10 cellular contexts compared by ENCODE assay signal in genomic region chr3:114745322-114746240, GRCh38.
DNase-seq lines count a peak whose midpoint lies in the region; ATAC-seq and TF ChIP-seq lines count a peak whose summit lies in the region.
"Had no signal": no experiment of that assay in that cellular context is flagged by ENCODE, and none has a peak within 500 bp of the region (broad histone marks: within the 10 kb centered on the region; RNA-seq: fewer than 3 reads in every experiment).

No MANE protein-coding gene starts in this region.

- H3K4me1 Mint-ChIP-seq in activated CD4-positive, alpha-beta T cell treated with anti-CD3 and anti-CD28 coated beads for 36 hours, result peaks cover 12% of the 10 kb centered on the region
- H3K4me1 Mint-ChIP-seq: WTC11 had no signal

- H3K4me2 ChIP-seq in osteoblast (ENCODE audit: insufficient read depth, low read length) (peak overlapping the region; percentile 93), OCI-LY7 (ENCODE audit: low read length) (no peak overlapping the region)

- POLR2A ChIA-PET in OCI-LY7 (lab: Charles Lee), result no interaction called here
- POLR2A ChIA-PET in activated CD4-positive, alpha-beta T cell treated with anti-CD3 and anti-CD28 coated beads for 36 hours (lab: Charles Lee), result no interaction called here

- H3K27ac ChIP-seq in osteoblast (ENCODE audit: low read depth, low read length) (peak overlapping the region; percentile 84), OCI-LY7 (ENCODE audit: low read depth, low read length, poor library complexity, severe bottlenecking) (no peak overlapping the region)

- BruUV-seq in OCI-LY7 (replicated peaks; lab: Mats Ljungman, UMichigan), result no TSS peak

- H3K27me3 Mint-ChIP-seq in activated CD4-positive, alpha-beta T cell treated with anti-CD3 and anti-CD28 coated beads for 36 hours, result no peaks in the 10 kb centered on the region

- no peaks in the 10 kb centered on the region for H3K9me2 ChIP-seq in OCI-LY7 (ENCODE audit: insufficient read depth, low read length)

- no peaks in the 10 kb centered on the region for H3K9me3 Mint-ChIP-seq in activated CD4-positive, alpha-beta T cell treated with anti-CD3 and anti-CD28 coated beads for 36 hours (ENCODE audit: low read depth)
- H3K9me3 Mint-ChIP-seq: WTC11 had no signal

- no peak overlapping the region for H3K27ac Mint-ChIP-seq in activated CD4-positive, alpha-beta T cell treated with anti-CD3 and anti-CD28 coated beads for 36 hours
- H3K27ac Mint-ChIP-seq: WTC11 had no signal

- H4K20me1 ChIP-seq in osteoblast (ENCODE audit: insufficient read depth, low read length) (no peaks in the 10 kb centered on the region), OCI-LY7 (ENCODE audit: insufficient read depth, low read length) (no peaks in the 10 kb centered on the region)

- DNase-seq in AG20443 (ENCODE audit: low spot score), result peak; percentile 71
- peak; percentile 90 for DNase-seq in NCI-H146 (lab: John Stamatoyannopoulos, UW)
- DNase-seq in fibroblast of gingiva (ENCODE audit: low read depth), result peak; percentile 76
- DNase-seq in osteoblast (ENCODE audit: insufficient read length, low spot score, missing footprints), result peak; percentile 81
- no peak for DNase-seq in middle frontal gyrus (ENCODE audit: extremely low spot score, low spot score)
- DNase-seq in OCI-LY7 (ENCODE audit: low spot score), result no peak
- DNase-seq in germinal center (ENCODE audit: low spot score), result no peak
- no peak for DNase-seq in activated CD4-positive, alpha-beta T cell treated with anti-CD3 and anti-CD28 coated beads for 36 hours
- DNase-seq: stimulated activated naive CD4-positive, alpha-beta T cell treated with Interleukin-2 at 50 U/mL for 16 hours had no signal

- H3K36me3 Mint-ChIP-seq in activated CD4-positive, alpha-beta T cell treated with anti-CD3 and anti-CD28 coated beads for 36 hours (ENCODE audit: low read depth), result peaks cover 2% of the 10 kb centered on the region
- H3K36me3 Mint-ChIP-seq: WTC11 had no signal

- TF ChIP-seq CTCF in osteoblast (IDR thresholded peaks at IDR 0.05; ENCODE audit: extremely low read depth, low read depth, low read length) (no peak), OCI-LY7 (conservative IDR thresholded peaks at IDR 0.05; ENCODE audit: low read length) (no peak)

- peak overlapping the region; percentile 86 for H2AFZ ChIP-seq in osteoblast (ENCODE audit: low read length)
- no peak overlapping the region for H2AFZ ChIP-seq in OCI-LY7 (ENCODE audit: low read length)

- H3K79me2 ChIP-seq in osteoblast (ENCODE audit: insufficient read depth, low read length), result no peaks in the 10 kb centered on the region
- no peaks in the 10 kb centered on the region for H3K79me2 ChIP-seq in OCI-LY7 (ENCODE audit: insufficient read depth, low read depth, low read length)

- no peaks in the 10 kb centered on the region for H3K27me3 ChIP-seq in osteoblast (ENCODE audit: insufficient read depth, low read length)

- CTCF ChIA-PET in OCI-LY7 (lab: Charles Lee; ENCODE audit: unreplicated experiment), result no interaction called here
- CTCF ChIA-PET in activated CD4-positive, alpha-beta T cell treated with anti-CD3 and anti-CD28 coated beads for 36 hours (lab: Charles Lee), result no interaction called here

- H3K36me3 ChIP-seq in osteoblast (ENCODE audit: insufficient read depth, low read length) (no peaks in the 10 kb centered on the region), OCI-LY7 (ENCODE audit: insufficient read depth, low read length) (no peaks in the 10 kb centered on the region)

- no peak overlapping the region for H3K4me3 Mint-ChIP-seq in activated CD4-positive, alpha-beta T cell treated with anti-CD3 and anti-CD28 coated beads for 36 hours
- H3K4me3 Mint-ChIP-seq: WTC11 had no signal

- H3K4me1 ChIP-seq in osteoblast (ENCODE audit: insufficient read depth, low read length) (peaks cover 15% of the 10 kb centered on the region), OCI-LY7 (ENCODE audit: insufficient read depth, low read length, poor library complexity, severe bottlenecking) (no peaks in the 10 kb centered on the region)

- H3K9me3 ChIP-seq in osteoblast (ENCODE audit: low read depth, low read length), result no peaks in the 10 kb centered on the region
- no peaks in the 10 kb centered on the region for H3K9me3 ChIP-seq in OCI-LY7 (ENCODE audit: low read length)

- peak overlapping the region; percentile 68 for H3K4me3 ChIP-seq in osteoblast (ENCODE audit: insufficient read depth, low read length)
- H3K4me3 ChIP-seq in OCI-LY7 (ENCODE audit: low read depth, low read length, poor library complexity, severe bottlenecking), result no peak overlapping the region

- intact Hi-C loops in OCI-LY7 (cut with micrococcal nuclease; ENCODE audit: unreplicated experiment), result no loop called here
- intact Hi-C loops in activated CD4-positive, alpha-beta T cell treated with anti-CD3 and anti-CD28 coated beads for 36 hours (cut with DNase I, micrococcal nuclease), result no loop called here

- no peak for ATAC-seq in activated CD4-positive, alpha-beta T cell treated with anti-CD3 and anti-CD28 coated beads for 36 hours
- ATAC-seq: WTC11 had no signal

Comparison
In these comparisons a context has a peak if more than half of its experiments do, and no peak if none do; other contexts are left out.
1. DNase-seq: peak in AG20443 (single experiment), NCI-H146 (single experiment), fibroblast of gingiva (single experiment) and osteoblast (single experiment); none in middle frontal gyrus (single experiment), OCI-LY7 (single experiment), germinal center (single experiment) and activated CD4-positive, alpha-beta T cell treated with anti-CD3 and anti-CD28 coated beads for 36 hours (single experiment).